1 cellular context compared by ENCODE assay signal in genomic region chr1:234933475-234933874, GRCh38.
TF ChIP-seq lines count a peak whose summit lies in the region.

No MANE protein-coding gene starts in this region.

TF ChIP-seq in SK-N-SH, 30 proteins besides CTCF, POLR2A, EP300 and RAD21 (continued from another document):
- no peak for TF ChIP-seq MAX (IDR thresholded peaks at IDR 0.05; ENCODE audit: low read depth)
- TF ChIP-seq, protein P1, sequence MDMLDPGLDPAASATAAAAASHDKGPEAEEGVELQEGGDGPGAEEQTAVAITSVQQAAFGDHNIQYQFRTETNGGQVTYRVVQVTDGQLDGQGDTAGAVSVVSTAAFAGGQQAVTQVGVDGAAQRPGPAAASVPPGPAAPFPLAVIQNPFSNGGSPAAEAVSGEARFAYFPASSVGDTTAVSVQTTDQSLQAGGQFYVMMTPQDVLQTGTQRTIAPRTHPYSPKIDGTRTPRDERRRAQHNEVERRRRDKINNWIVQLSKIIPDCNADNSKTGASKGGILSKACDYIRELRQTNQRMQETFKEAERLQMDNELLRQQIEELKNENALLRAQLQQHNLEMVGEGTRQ (IDR thresholded peaks at IDR 0.05; ENCODE audit: borderline replicate concordance, low read depth, low read length): no peak
- peak; percentile 50 for TF ChIP-seq JUND (IDR thresholded peaks at IDR 0.05)
- no peak for TF ChIP-seq GATA2 (CRISPR knock-in tag; IDR thresholded peaks at IDR 0.05)
- peak; percentile 64; the same call in 1 of the 2 replicates for TF ChIP-seq NFIC (IDR thresholded peaks at IDR 0.05; ENCODE audit: borderline replicate concordance)
- TF ChIP-seq PBX3 (IDR thresholded peaks at IDR 0.05): no peak; the same call in 1 of the 2 replicates
